ENCODE assay signal across 21 cellular contexts in genomic region chr15:63913786-63914185, GRCh38.
"Had no signal": no experiment of that assay in that cellular context is flagged by ENCODE, and none has a peak within 500 bp of the region (broad histone marks: within the 10 kb centered on the region; RNA-seq: fewer than 3 reads in every experiment).

No MANE protein-coding gene starts in this region.

- ATAC-seq: body of pancreas; left ventricle myocardium superior; stimulated activated effector memory CD8-positive, alpha-beta T cell treated with anti-CD3 and anti-CD28 coated beads, Interleukin-12 subunit alpha, Interleukin-12 subunit beta, amount 100 ng/mL, for 72 hours had no signal

- H3K27ac Mint-ChIP-seq: activated B cell treated with CpG ODN at 0.5 μM for 24 hours; activated naive CD4-positive, alpha-beta T cell treated with anti-CD3 and anti-CD28 coated beads for 36 hours; dendritic cell treated with granulocyte-macrophage colony-stimulating factor and Interleukin-4, amounts not matched to agents 40 ng/mL and 50 ng/mL, for 4 days; immature natural killer cell; nephron had no signal

- H3K36me3 Mint-ChIP-seq: stimulated activated effector memory CD8-positive, alpha-beta T cell treated with anti-CD3 and anti-CD28 coated beads, Interleukin-12 subunit alpha, Interleukin-12 subunit beta, amount 100 ng/mL, for 72 hours had no signal

- H3K4me3 Mint-ChIP-seq: activated B cell treated with CpG ODN at 0.5 μM for 24 hours; activated naive CD4-positive, alpha-beta T cell treated with anti-CD3 and anti-CD28 coated beads for 36 hours; dendritic cell treated with granulocyte-macrophage colony-stimulating factor and Interleukin-4, amounts not matched to agents 40 ng/mL and 50 ng/mL, for 4 days; immature natural killer cell; nephron; stimulated activated effector memory CD8-positive, alpha-beta T cell treated with anti-CD3 and anti-CD28 coated beads, Interleukin-12 subunit alpha, Interleukin-12 subunit beta, amount 100 ng/mL, for 72 hours had no signal

- H3K36me3 ChIP-seq: right lobe of liver, transverse colon, vagina had no signal

- H3K27me3 ChIP-seq: body of pancreas, right lobe of liver, transverse colon, vagina had no signal

- H3K27me3 Mint-ChIP-seq: activated B cell treated with CpG ODN at 0.5 μM for 24 hours had no signal

- H3K4me1 Mint-ChIP-seq: stimulated activated effector memory CD8-positive, alpha-beta T cell treated with anti-CD3 and anti-CD28 coated beads, Interleukin-12 subunit alpha, Interleukin-12 subunit beta, amount 100 ng/mL, for 72 hours had no signal

- H3K27ac ChIP-seq: body of pancreas, right lobe of liver, skin epidermis, transverse colon, vagina had no signal

- H3K4me3 ChIP-seq: body of pancreas, right lobe of liver, skin epidermis, transverse colon, vagina had no signal

- DNase-seq: activated B cell treated with CpG ODN at 0.5 μM for 24 hours; activated CD4-positive, alpha-beta T cell treated with anti-CD3 and anti-CD28 coated beads for 4 hours; activated CD4-positive, alpha-beta T cell treated with anti-CD3 and anti-CD28 coated beads, Interleukin-2, amount 50 U/mL, for 48 hours; activated CD8-positive, alpha-beta memory T cell treated with anti-CD3 and anti-CD28 coated beads, Interleukin-2, amount 50 U/mL, for 48 hours; activated naive CD4-positive, alpha-beta T cell treated with anti-CD3 and anti-CD28 coated beads for 36 hours; activated T-cell treated with anti-CD3 and anti-CD28 coated beads, Interleukin-2, amount 50 U/mL, for 48 hours; body of pancreas; caudate nucleus; effector CD4-positive, alpha-beta T cell; foreskin melanocyte; immature natural killer cell; left ventricle myocardium superior; stimulated activated CD4-positive, alpha-beta T cell treated with anti-CD3 and anti-CD28 coated beads, Interleukin-2, amount 100 ng/mL, for 24 hours; T-helper 9 cell; transverse colon had no signal

- H3K9me3 Mint-ChIP-seq: activated B cell treated with CpG ODN at 0.5 μM for 24 hours; activated naive CD4-positive, alpha-beta T cell treated with anti-CD3 and anti-CD28 coated beads for 36 hours; dendritic cell treated with granulocyte-macrophage colony-stimulating factor and Interleukin-4, amounts not matched to agents 40 ng/mL and 50 ng/mL, for 4 days; immature natural killer cell; nephron; stimulated activated effector memory CD8-positive, alpha-beta T cell treated with anti-CD3 and anti-CD28 coated beads, Interleukin-12 subunit alpha, Interleukin-12 subunit beta, amount 100 ng/mL, for 72 hours had no signal

- H3K9me3 ChIP-seq: body of pancreas, right lobe of liver, transverse colon, vagina had no signal
